Comparison of ENCODE assay signal across 15 cellular contexts in genomic region chr3:101970915-101971314, GRCh38.
DNase-seq lines count a peak whose midpoint lies in the region; TF ChIP-seq lines count a peak whose summit lies in the region.
"Had no signal": no experiment of that assay in that cellular context is flagged by ENCODE, and none has a peak within 500 bp of the region (broad histone marks: within the 10 kb centered on the region; RNA-seq: fewer than 3 reads in every experiment).

No MANE protein-coding gene starts in this region.

- H3K27ac ChIP-seq in trophoblast cell (ENCODE audit: low read depth, low read length): no peak overlapping the region

- no peak overlapping the region for H3K4me3 ChIP-seq in trophoblast cell (ENCODE audit: low read depth, low read length)
- H3K4me3 ChIP-seq in lower leg skin (ENCODE audit: low read depth, poor library complexity, severe bottlenecking): no peak overlapping the region
- H3K4me3 ChIP-seq: GM12878, GM23338 had no signal

- no peak overlapping the region for H3K23ac ChIP-seq in trophoblast cell (ENCODE audit: low read length)

- H3K4ac ChIP-seq in trophoblast cell (ENCODE audit: low read depth, low read length): no peak overlapping the region

- no peaks in the 10 kb centered on the region for H3K79me1 ChIP-seq in trophoblast cell (ENCODE audit: low read length)

- DNase-seq in ELF-1 (ENCODE audit: low read depth, low spot score): peak; percentile 84
- peak; percentile 14 for DNase-seq in OCI-M1 (lab: John Stamatoyannopoulos, UW)
- DNase-seq in ecto neural progenitor cell (ENCODE audit: low spot score): peak; percentile 51
- DNase-seq in trophoblast cell: no peak
- no peak for DNase-seq in NCI-H510A (lab: John Stamatoyannopoulos, UW)
- DNase-seq in lower leg skin (ENCODE audit: low spot score in 2 of 2): no peak
- DNase-seq in head of caudate nucleus: no peak
- DNase-seq: ACHN; C1 segment of cervical spinal cord; Calu3; CD4-positive, alpha-beta T cell; DMS 273 treated with DMSO at 0.1 percent for 48 hours; H9 had no signal

- H3K14ac ChIP-seq in trophoblast cell (ENCODE audit: low read length): no peak overlapping the region

- H3K36me3 ChIP-seq in trophoblast cell (ENCODE audit: control insufficient read depth in 1 of 2, insufficient read depth in 2 of 2, low read length in 2 of 2): no peaks in the 10 kb centered on the region

- no peak overlapping the region for H2BK12ac ChIP-seq in trophoblast cell (ENCODE audit: low read length)

- no peak overlapping the region for H2AK5ac ChIP-seq in trophoblast cell (ENCODE audit: low read length)

- no peak overlapping the region for H4K12ac ChIP-seq in trophoblast cell (ENCODE audit: low read depth, low read length)

- H3K27me3 ChIP-seq in trophoblast cell (ENCODE audit: insufficient read depth, low read length): no peaks in the 10 kb centered on the region

- H3K18ac ChIP-seq in trophoblast cell (ENCODE audit: low read length): no peak overlapping the region

- peak overlapping the region; percentile 2 for H3K9ac ChIP-seq in trophoblast cell (ENCODE audit: low read length)

- no peak overlapping the region for H2BK5ac ChIP-seq in trophoblast cell (ENCODE audit: low read depth, low read length, poor library complexity)

- no peak for TF ChIP-seq CTCF in lower leg skin (IDR thresholded peaks at IDR 0.05)

- no peaks in the 10 kb centered on the region for H3K9me3 ChIP-seq in trophoblast cell (ENCODE audit: insufficient read depth, low read depth, low read length)

- no peak overlapping the region for H3K4me2 ChIP-seq in trophoblast cell (ENCODE audit: low read length)
- H3K4me2 ChIP-seq: GM23338 had no signal

- H2BK120ac ChIP-seq in trophoblast cell (ENCODE audit: insufficient read depth, low read length, poor library complexity): no peak overlapping the region

- no peak overlapping the region for H4K8ac ChIP-seq in trophoblast cell (ENCODE audit: low read depth, low read length)

- intact Hi-C loops in lower leg skin (cut with DNase I; ENCODE audit: low total_unique reads) (no loop called here), head of caudate nucleus (cut with DNase I) (no loop called here)

- TF ChIP-seq POLR2A in lower leg skin (IDR thresholded peaks at IDR 0.05): no peak

- H3K4me1 ChIP-seq in trophoblast cell (ENCODE audit: control insufficient read depth in 1 of 2, insufficient read depth in 2 of 2, low read length in 2 of 2): no peaks in the 10 kb centered on the region

- no peaks in the 10 kb centered on the region for H3K79me2 ChIP-seq in trophoblast cell (ENCODE audit: control insufficient read depth, insufficient read depth, low read length, poor library complexity)

- H2AFZ ChIP-seq in trophoblast cell (ENCODE audit: insufficient read depth, low read length, poor library complexity): no peak overlapping the region
- H2AFZ ChIP-seq: GM23338 had no signal

- no peak overlapping the region for H4K91ac ChIP-seq in trophoblast cell (ENCODE audit: low read depth, low read length)

- no CpG with 5 or more reads among the region's 6 CpGs for WGBS in trophoblast cell (ENCODE audit: extremely low coverage, insufficient coverage, insufficient read length)
- 88 to 89% methylated on average over 5 to 6 of the region's 6 CpGs for WGBS in lower leg skin, 2 donors

Comparison
In these comparisons a context has a peak if more than half of its experiments do, and no peak if none do; other contexts are left out.
1. DNase-seq: peak in ELF-1 (single experiment), OCI-M1 (single experiment) and ecto neural progenitor cell (single experiment); none in trophoblast cell (0 of 2), NCI-H510A (single experiment), lower leg skin (0 of 2) and head of caudate nucleus (0 of 42).